16 cellular contexts compared by ENCODE assay signal in genomic region chr10:21349912-21350286, GRCh38.
DNase-seq lines count a peak whose midpoint lies in the region; ATAC-seq, FAIRE-seq and TF ChIP-seq lines count a peak whose summit lies in the region.
"Had no signal": no experiment of that assay in that cellular context is flagged by ENCODE, and none has a peak within 500 bp of the region (broad histone marks: within the 10 kb centered on the region; RNA-seq: fewer than 3 reads in every experiment).

No MANE protein-coding gene starts in this region.

- CTCF ChIA-PET in Caco-2 (lab: Charles Lee), result interaction anchor here (1.0 kb wide), 1 partner anchor 71 kb away, joined by 3 read pairs; no protein-coding TSS in a partner anchor
- CTCF ChIA-PET in Panc1 (lab: Charles Lee), result no interaction called here
- CTCF ChIA-PET in CD4-positive, alpha-beta memory T cell (lab: Charles Lee; ENCODE audit: partially characterized antibody), result no interaction called here

- H3K4me1 ChIP-seq in Caco-2 (peaks cover 45% of the 10 kb centered on the region), Panc1 (ENCODE audit: control insufficient read depth, insufficient read depth, low read length) (peaks cover 26% of the 10 kb centered on the region), gastroesophageal sphincter (peaks cover 0 to 17% (median 4%) of the 10 kb centered on the region in 3 donors)
- no peaks in the 10 kb centered on the region for H3K4me1 ChIP-seq in CD4-positive, alpha-beta memory T cell (ENCODE audit: insufficient read depth, low read length)

- intact Hi-C loops in Caco-2 (cut with micrococcal nuclease; ENCODE audit: unreplicated experiment), result loop anchor here (1.0 kb wide), 1 partner anchor 13 kb away; no protein-coding TSS in a partner anchor
- intact Hi-C loops in Panc1 (cut with micrococcal nuclease; ENCODE audit: unreplicated experiment), result no loop called here
- intact Hi-C loops in CD4-positive, alpha-beta memory T cell (cut with micrococcal nuclease), result no loop called here

- H3K27ac Mint-ChIP-seq in Caco-2 (ENCODE audit: unreplicated experiment) (peak overlapping the region; percentile 91), osteocyte (ENCODE audit: unreplicated experiment) (peak overlapping the region; percentile 33)
- H3K27ac Mint-ChIP-seq in CD4-positive, alpha-beta memory T cell, result no peak overlapping the region
- H3K27ac Mint-ChIP-seq: naive thymus-derived CD8-positive, alpha-beta T cell had no signal

- no peaks in the 10 kb centered on the region for H3K9me3 Mint-ChIP-seq in Caco-2 (ENCODE audit: unreplicated experiment)
- H3K9me3 Mint-ChIP-seq in osteocyte (ENCODE audit: unreplicated experiment), result no peaks in the 10 kb centered on the region
- peaks cover 0 to 8% (median 0%) of the 10 kb centered on the region in 8 donors for H3K9me3 Mint-ChIP-seq in CD4-positive, alpha-beta memory T cell

- H3K4me3 ChIP-seq in Caco-2 (ENCODE audit: low read depth, low read length) (no peak overlapping the region), Panc1 (ENCODE audit: low read depth in 2 of 2, low read length in 2 of 2) (peak overlapping the region in 1 of 2 experiments; percentile 1; a peak in 2 of 4 replicates), gastroesophageal sphincter (no peak overlapping the region)
- no peak overlapping the region for H3K4me3 ChIP-seq in CD4-positive, alpha-beta memory T cell (ENCODE audit: low read length in 2 of 2)
- H3K4me3 ChIP-seq: SK-N-MC had no signal

- BruUV-seq in Caco-2 (replicated peaks; lab: Mats Ljungman, UMichigan) (TSS peak; percentile 92), Panc1 (replicated peaks; lab: Mats Ljungman, UMichigan) (no TSS peak)

- no peak for TF ChIP-seq EP300 in gastroesophageal sphincter (IDR thresholded peaks at IDR 0.05)

- DNase-seq in Caco-2 (no peak), Panc1 (ENCODE audit: low read depth, low spot score) (no peak), osteocyte (ENCODE audit: extremely low spot score, unreplicated experiment) (no peak), D721Med (ENCODE audit: insufficient read length, low spot score) (no peak), HK-2 (ENCODE audit: unreplicated experiment) (no peak)
- no peak for DNase-seq in CD4-positive, alpha-beta memory T cell
- no peak for DNase-seq in stimulated activated CD4-positive, alpha-beta T cell treated with anti-CD3 and anti-CD28 coated beads, Interleukin-4, amount 100 ng/mL, for 4 hours
- DNase-seq: amniotic stem cell; foreskin keratinocyte; MV-4-11; naive thymus-derived CD8-positive, alpha-beta T cell; NCI-H2081; NCI-H524 treated with DMSO at 0.1 percent for 48 hours; retina had no signal

- peak; percentile 68 for ATAC-seq in Panc1
- no peak for ATAC-seq in gastroesophageal sphincter
- ATAC-seq: naive thymus-derived CD8-positive, alpha-beta T cell had no signal

- H3K27ac ChIP-seq in Panc1 (ENCODE audit: low read length) (peak overlapping the region; percentile 94), gastroesophageal sphincter (peak overlapping the region in 3 of 4 donors; percentile 21 to 53 (median 48))
- no peak overlapping the region for H3K27ac ChIP-seq in CD4-positive, alpha-beta memory T cell (ENCODE audit: low read depth, low read length)
- H3K27ac ChIP-seq: foreskin keratinocyte, SK-N-MC had no signal

- WGBS in gastroesophageal sphincter (ENCODE audit: low coverage in 1 of 2), 2 donors, result 43 to 49% methylated on average over 3 of the region's 3 CpGs

- H3K4me3 Mint-ChIP-seq in Caco-2 (ENCODE audit: unreplicated experiment) (peak overlapping the region; percentile 62), osteocyte (ENCODE audit: unreplicated experiment) (no peak overlapping the region)
- no peak overlapping the region for H3K4me3 Mint-ChIP-seq in CD4-positive, alpha-beta memory T cell
- H3K4me3 Mint-ChIP-seq: naive thymus-derived CD8-positive, alpha-beta T cell had no signal

- no peak for FAIRE-seq in D721Med (lab: Jason Lieb, UNC)

- H3K27me3 ChIP-seq in Caco-2 (replicated peaks; ENCODE audit: control insufficient read depth, insufficient read depth, low read length) (no peaks in the 10 kb centered on the region), Panc1 (ENCODE audit: control insufficient read depth, insufficient read depth, low read length) (no peaks in the 10 kb centered on the region), gastroesophageal sphincter (no peaks in the 10 kb centered on the region)
- H3K27me3 ChIP-seq in CD4-positive, alpha-beta memory T cell (ENCODE audit: insufficient read depth, low read length), result no peaks in the 10 kb centered on the region
- H3K27me3 ChIP-seq: foreskin keratinocyte had no signal

- H3K27me3 Mint-ChIP-seq in Caco-2 (ENCODE audit: insufficient read depth, unreplicated experiment) (no peaks in the 10 kb centered on the region), osteocyte (ENCODE audit: unreplicated experiment) (no peaks in the 10 kb centered on the region)
- peaks cover 0 to 2% of the 10 kb centered on the region in 2 donors for H3K27me3 Mint-ChIP-seq in CD4-positive, alpha-beta memory T cell

- H3K36me3 ChIP-seq in Caco-2 (ENCODE audit: control insufficient read depth, insufficient read depth, low read length) (no peaks in the 10 kb centered on the region), Panc1 (ENCODE audit: control insufficient read depth, insufficient read depth, low read length) (no peaks in the 10 kb centered on the region), gastroesophageal sphincter (no peaks in the 10 kb centered on the region)
- H3K36me3 ChIP-seq in CD4-positive, alpha-beta memory T cell (ENCODE audit: insufficient read depth, low read length), result no peaks in the 10 kb centered on the region

- TF ChIP-seq CTCF in Caco-2 (IDR thresholded peaks at IDR 0.05; ENCODE audit: insufficient read depth in 1 of 2, low read depth in 1 of 2, low read length in 1 of 2, severe bottlenecking in 1 of 2, unreplicated experiment in 1 of 2), result no peak
- TF ChIP-seq CTCF in Panc1 (IDR thresholded peaks at IDR 0.05), result no peak
- TF ChIP-seq CTCF in gastroesophageal sphincter (IDR thresholded peaks at IDR 0.05), result no peak
- TF ChIP-seq CTCF in osteocyte (IDR thresholded peaks at IDR 0.05), result no peak
- TF ChIP-seq CTCF in D721Med (IDR thresholded peaks at IDR 0.05; ENCODE audit: insufficient read depth, missing control alignments), result no peak

- H3K36me3 Mint-ChIP-seq in Caco-2 (ENCODE audit: insufficient read depth, unreplicated experiment) (peaks cover 16% of the 10 kb centered on the region), osteocyte (ENCODE audit: unreplicated experiment) (no peaks in the 10 kb centered on the region)
- no peaks in the 10 kb centered on the region for H3K36me3 Mint-ChIP-seq in CD4-positive, alpha-beta memory T cell

- TF ChIP-seq POLR2A in gastroesophageal sphincter (IDR thresholded peaks at IDR 0.05), result no peak

- in situ Hi-C loops in Panc1 (cut with HindIII; ENCODE audit: low pct_unique_long_range_greater_than_20kb, low sequenced_read_pairs), result no loop called here

- POLR2A ChIA-PET in Caco-2 (lab: Charles Lee), result no interaction called here
- POLR2A ChIA-PET in Panc1 (lab: Charles Lee), result interaction anchor here (0.6 to 1.2 kb wide), 3 partner anchors 20 to 54 kb away, joined by 4 to 16 read pairs (median 7); no protein-coding TSS in a partner anchor
- POLR2A ChIA-PET in CD4-positive, alpha-beta memory T cell (lab: Charles Lee; ENCODE audit: partially characterized antibody), result no interaction called here

- peaks cover 41% of the 10 kb centered on the region for H3K4me1 Mint-ChIP-seq in Caco-2 (ENCODE audit: low read depth, unreplicated experiment)
- H3K4me1 Mint-ChIP-seq in osteocyte (ENCODE audit: unreplicated experiment), result peaks cover 9% of the 10 kb centered on the region
- H3K4me1 Mint-ChIP-seq in CD4-positive, alpha-beta memory T cell, result no peaks in the 10 kb centered on the region
- H3K4me1 Mint-ChIP-seq: naive thymus-derived CD8-positive, alpha-beta T cell had no signal

- H3K9me3 ChIP-seq in Caco-2, result no peaks in the 10 kb centered on the region
- no peaks in the 10 kb centered on the region for H3K9me3 ChIP-seq in Panc1 (ENCODE audit: control insufficient read depth, insufficient read depth, low read depth, low read length)
- no peaks in the 10 kb centered on the region for H3K9me3 ChIP-seq in gastroesophageal sphincter
- H3K9me3 ChIP-seq in CD4-positive, alpha-beta memory T cell (ENCODE audit: control insufficient read depth in 1 of 2, low read length in 2 of 2), result no peaks in the 10 kb centered on the region

Comparison
In these comparisons a context has a peak if more than half of its experiments do, and no peak if none do; other contexts are left out.
1. H3K27ac Mint-ChIP-seq: peak in Caco-2 (single experiment) and osteocyte (single experiment); none in CD4-positive, alpha-beta memory T cell (0 of 7).